ENCODE assay signal across 1 cellular context in genomic region chr9:127778280-127779135, GRCh38.
TF ChIP-seq lines count a peak whose summit lies in the region.

SH2D3C (minus strand) TSS chr9:127778666; CDS start chr9:127778627, 39 bp downstream.

TF ChIP-seq in IMR-90, 13 proteins besides CTCF, POLR2A, EP300 and RAD21 (continued from another document):
- TF ChIP-seq FOS (IDR thresholded peaks at IDR 0.05; ENCODE audit: low read depth, low read length) = no peak
- no peak for TF ChIP-seq RFX5 (IDR thresholded peaks at IDR 0.05; ENCODE audit: low read depth, low read length)
